ENCODE assay signal across 8 cellular contexts in genomic region chr1:245153081-245153644, GRCh38. TPM values are rescaled to one million over a fixed set of nuclear protein-coding genes. Genes with fewer than 3 reads are reported as not detected.
DNase-seq lines count a peak whose midpoint lies in the region; ATAC-seq and TF ChIP-seq lines count a peak whose summit lies in the region.

No MANE protein-coding gene starts in this region.

- WGBS in aorta, 2 donors, result 1 to 2% methylated on average over 34 of the region's 34 CpGs

- peak; percentile 29 for ATAC-seq in aorta (ENCODE audit: low FRiP score)

- H3K9me3 ChIP-seq in right atrium auricular region, result no peaks in the 10 kb centered on the region
- H3K9me3 ChIP-seq in aorta (ENCODE audit: control insufficient read depth, low read length), result no peaks in the 10 kb centered on the region

- peaks cover 10% of the 10 kb centered on the region for H3K4me1 Mint-ChIP-seq in progenitor cell of endocrine pancreas (ENCODE audit: low read depth)

- H3K4me3 ChIP-seq in right atrium auricular region (peak overlapping the region; percentile 38 to 57), aorta (ENCODE audit: low read length in 2 of 2) (peak overlapping the region; percentile 16 to 33)

- peak overlapping the region; percentile 80 for H3K27ac Mint-ChIP-seq in progenitor cell of endocrine pancreas

- H3K27ac ChIP-seq in right atrium auricular region (no peak overlapping the region), aorta (ENCODE audit: low read depth in 1 of 2, low read length in 2 of 2) (no peak overlapping the region)

- H3K36me3 ChIP-seq in right atrium auricular region (no peaks in the 10 kb centered on the region), aorta (ENCODE audit: control insufficient read depth in 1 of 2, insufficient read depth in 2 of 2, low read length in 1 of 2) (no peaks in the 10 kb centered on the region)

- H3K9me3 Mint-ChIP-seq in progenitor cell of endocrine pancreas (ENCODE audit: low read depth), result no peaks in the 10 kb centered on the region

- DNase-seq in NCI-H524 (lab: John Stamatoyannopoulos, UW), result peak; percentile 39 to 72
- DNase-seq in NCI-H524 treated with DMSO at 0.1 percent for 48 hours (lab: John Stamatoyannopoulos, UW), result no peak
- peak; percentile 79 for DNase-seq in NCI-H1092 (lab: John Stamatoyannopoulos, UW)
- peak in 4 of 5 donors; percentile 24 to 58 (median 36) for DNase-seq in T-helper 1 cell
- DNase-seq in amniotic epithelial cell (ENCODE audit: low read depth), result peak; percentile 74
- peak; percentile 69 for DNase-seq in right atrium auricular region (ENCODE audit: low spot score)
- peak; percentile 51 for DNase-seq in progenitor cell of endocrine pancreas (ENCODE audit: low spot score, unreplicated experiment)
- DNase-seq in aorta, result peak; percentile 53 to 80

- TF ChIP-seq CTCF in right atrium auricular region (IDR thresholded peaks at IDR 0.05) (peak; percentile 60 to 79), progenitor cell of endocrine pancreas (IDR thresholded peaks at IDR 0.05; ENCODE audit: unreplicated experiment) (peak; percentile 88)

- peaks cover 0 to 5% of the 10 kb centered on the region in 2 donors for H3K27me3 ChIP-seq in right atrium auricular region
- H3K27me3 ChIP-seq in aorta (ENCODE audit: control insufficient read depth in 1 of 2, insufficient read depth in 2 of 2, low read length in 1 of 2), result no peaks in the 10 kb centered on the region

- peaks cover 22% of the 10 kb centered on the region for H3K27me3 Mint-ChIP-seq in progenitor cell of endocrine pancreas

- intact Hi-C loops in aorta (cut with DNase I), result loop anchor here in 1 of 2 donors (5.0 to 10.0 kb wide), 2 partner anchors 852 to 1339 kb away; no protein-coding TSS in a partner anchor

- H3K36me3 Mint-ChIP-seq in progenitor cell of endocrine pancreas (ENCODE audit: insufficient read depth), result no peaks in the 10 kb centered on the region

- peak overlapping the region; percentile 78 for H3K4me3 Mint-ChIP-seq in progenitor cell of endocrine pancreas (ENCODE audit: low read depth)

- H3K4me1 ChIP-seq in right atrium auricular region (peaks cover 0 to 43% of the 10 kb centered on the region in 2 donors), aorta (ENCODE audit: control insufficient read depth in 1 of 2, insufficient read depth in 2 of 2, low read length in 2 of 2) (no peaks in the 10 kb centered on the region)

RNA-seq across cellular contexts. Expression of gene KIF26B, which starts 1.6 kb away (rescaled TPM):
- 1 to 10 TPM in 1 of 2 donors, under 1 TPM in 1; 0.83 to 1.3 TPM for total RNA-seq in right atrium auricular region
- total RNA-seq in progenitor cell of endocrine pancreas, result 5.1 and 6.6 TPM in 2 replicates
- under 1 TPM; 0.48 to 0.58 TPM for total RNA-seq in aorta
- polyA plus RNA-seq in aorta, result under 1 TPM; under 0.01 to 0.13 TPM
